ENCODE assay signal across 12 cellular contexts in the genomic region with DNA sequence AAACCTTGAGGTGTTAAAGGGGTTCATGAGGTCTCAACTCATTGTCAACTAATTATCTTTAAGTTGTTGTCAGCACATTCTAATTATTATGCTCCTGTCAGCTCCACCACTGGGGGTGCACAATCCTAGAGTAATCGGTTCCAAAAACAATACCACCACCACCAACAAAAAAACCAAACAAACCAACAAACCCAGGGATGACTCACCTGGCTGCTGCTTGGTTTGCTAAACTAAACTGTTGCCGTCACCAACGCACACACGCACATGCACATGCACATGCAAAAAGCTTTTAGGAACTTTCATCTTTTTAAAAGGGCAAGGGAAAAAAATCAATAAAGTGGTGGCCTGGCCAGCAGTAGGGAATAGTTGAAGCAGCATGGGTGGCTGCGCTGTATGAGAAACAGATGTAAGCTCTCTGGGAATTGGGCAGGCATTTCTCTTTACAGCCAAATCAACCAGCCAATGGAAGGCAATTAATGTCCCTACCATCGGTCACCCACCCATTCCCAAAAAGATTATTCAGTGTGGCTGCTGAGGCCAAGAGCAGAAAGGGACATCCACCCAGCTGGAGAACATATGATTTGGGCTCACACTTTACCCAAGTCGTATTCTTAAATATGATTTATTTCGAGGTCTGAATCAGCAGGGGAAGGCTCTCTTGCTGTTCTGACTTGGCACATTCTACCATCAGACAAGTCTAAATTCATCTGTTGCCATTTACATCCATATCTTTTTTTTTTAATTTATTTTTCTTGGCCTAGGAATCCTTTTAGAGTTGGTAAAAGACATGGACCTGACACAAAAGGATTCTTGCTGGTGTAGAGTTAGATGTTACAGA. TPM values are rescaled to one million over a fixed set of nuclear protein-coding genes. Genes with fewer than 3 reads are reported as not detected.
DNase-seq lines count a peak whose midpoint lies in the region; ATAC-seq and TF ChIP-seq lines count a peak whose summit lies in the region.
"Had no signal": no experiment of that assay in that cellular context is flagged by ENCODE, and none has a peak within 500 bp of the region (broad histone marks: within the 10 kb centered on the region; RNA-seq: fewer than 3 reads in every experiment).

No MANE protein-coding gene starts in this region.

- H3K4me1 ChIP-seq in HEK293 (ENCODE audit: control insufficient read depth, insufficient read depth, low read length) = peaks cover 33% of the 10 kb centered on the region

- POLR2A ChIA-PET in HEK293 (lab: Yijun Ruan, JAX) = no interaction called here

- intact Hi-C loops in cardiac septum (cut with DNase I) = no loop called here

- peak; percentile 67 for ATAC-seq in left lobe of liver
- ATAC-seq in HG02938 (IDR thresholded peaks at IDR 0.05; ENCODE audit: unreplicated experiment) = no peak
- ATAC-seq in stimulated activated effector memory CD8-positive, alpha-beta T cell treated with anti-CD3 and anti-CD28 coated beads, Interleukin-12 subunit alpha, Interleukin-12 subunit beta, amount 100 ng/mL, for 72 hours = no peak

- no peaks in the 10 kb centered on the region for H3K36me3 ChIP-seq in HEK293 (ENCODE audit: control insufficient read depth in 2 of 2, insufficient read depth in 1 of 2, low read length in 2 of 2)

- CTCF ChIA-PET in HEK293 (lab: Yijun Ruan, JAX) = interaction anchor here (0.9 to 1.5 kb wide), 4 partner anchors 8 to 26 kb away, joined by 3 to 6 read pairs (median 4); no protein-coding TSS in a partner anchor

- H3K4me1 Mint-ChIP-seq in stimulated activated effector memory CD8-positive, alpha-beta T cell treated with anti-CD3 and anti-CD28 coated beads, Interleukin-12 subunit alpha, Interleukin-12 subunit beta, amount 100 ng/mL, for 72 hours = no peaks in the 10 kb centered on the region

- no peaks in the 10 kb centered on the region for H3K9me3 Mint-ChIP-seq in stimulated activated effector memory CD8-positive, alpha-beta T cell treated with anti-CD3 and anti-CD28 coated beads, Interleukin-12 subunit alpha, Interleukin-12 subunit beta, amount 100 ng/mL, for 72 hours

- TF ChIP-seq CTCF in HEK293 (tag by site-specific recombination; IDR thresholded peaks at IDR 0.05) = peak; percentile 51; the same call in 1 of the 2 replicates

- no peaks in the 10 kb centered on the region for H3K9me3 ChIP-seq in HEK293 (ENCODE audit: control insufficient read depth, insufficient read depth, low read depth, low read length)

- H3K27ac Mint-ChIP-seq in stimulated activated effector memory CD8-positive, alpha-beta T cell treated with anti-CD3 and anti-CD28 coated beads, Interleukin-12 subunit alpha, Interleukin-12 subunit beta, amount 100 ng/mL, for 72 hours = no peak overlapping the region

- H3K36me3 Mint-ChIP-seq in stimulated activated effector memory CD8-positive, alpha-beta T cell treated with anti-CD3 and anti-CD28 coated beads, Interleukin-12 subunit alpha, Interleukin-12 subunit beta, amount 100 ng/mL, for 72 hours = no peaks in the 10 kb centered on the region

- H3K4me3 Mint-ChIP-seq in stimulated activated effector memory CD8-positive, alpha-beta T cell treated with anti-CD3 and anti-CD28 coated beads, Interleukin-12 subunit alpha, Interleukin-12 subunit beta, amount 100 ng/mL, for 72 hours = no peak overlapping the region

- DNase-seq in AG08395 (ENCODE audit: low spot score) (peak; percentile 57), amniotic stem cell (lab: John Stamatoyannopoulos, UW) (peak; percentile 35), left lobe of liver (ENCODE audit: low spot score) (no peak), cardiac septum (ENCODE audit: low spot score) (no peak), HK-2 (ENCODE audit: unreplicated experiment) (no peak)
- no peak for DNase-seq in stimulated activated effector memory CD8-positive, alpha-beta T cell treated with anti-CD3 and anti-CD28 coated beads, Interleukin-12 subunit alpha, Interleukin-12 subunit beta, amount 100 ng/mL, for 72 hours (ENCODE audit: low spot score in 2 of 2)
- DNase-seq: activated CD8-positive, alpha-beta memory T cell treated with anti-CD3 and anti-CD28 coated beads, Interleukin-2, amount 50 U/mL, for 48 hours; caudate nucleus; hippocampal formation; Kasumi-1 had no signal

- no peak overlapping the region; the same call in 1 of the 2 replicates for H3K27ac ChIP-seq in HEK293 (ENCODE audit: extremely low read depth, low read depth, low read length)

- H3K4me3 ChIP-seq in HEK293 (ENCODE audit: low read depth, low read length) = no peak overlapping the region

TF ChIP-seq in HEK293, 187 proteins besides CTCF, POLR2A, EP300 and RAD21 (continues in another document):
- no peak for TF ChIP-seq ZNF132 (tag by site-specific recombination; IDR thresholded peaks at IDR 0.05; ENCODE audit: borderline replicate concordance)
- TF ChIP-seq ZNF692 (tag by site-specific recombination; IDR thresholded peaks at IDR 0.05) = peak; percentile 99
- TF ChIP-seq HOXA7 (CRISPR knock-in tag; IDR thresholded peaks at IDR 0.05; ENCODE audit: borderline replicate concordance) = no peak
- peak; percentile 76 for TF ChIP-seq PRDM6 (tag by site-specific recombination; IDR thresholded peaks at IDR 0.05)
- TF ChIP-seq, protein P1, sequence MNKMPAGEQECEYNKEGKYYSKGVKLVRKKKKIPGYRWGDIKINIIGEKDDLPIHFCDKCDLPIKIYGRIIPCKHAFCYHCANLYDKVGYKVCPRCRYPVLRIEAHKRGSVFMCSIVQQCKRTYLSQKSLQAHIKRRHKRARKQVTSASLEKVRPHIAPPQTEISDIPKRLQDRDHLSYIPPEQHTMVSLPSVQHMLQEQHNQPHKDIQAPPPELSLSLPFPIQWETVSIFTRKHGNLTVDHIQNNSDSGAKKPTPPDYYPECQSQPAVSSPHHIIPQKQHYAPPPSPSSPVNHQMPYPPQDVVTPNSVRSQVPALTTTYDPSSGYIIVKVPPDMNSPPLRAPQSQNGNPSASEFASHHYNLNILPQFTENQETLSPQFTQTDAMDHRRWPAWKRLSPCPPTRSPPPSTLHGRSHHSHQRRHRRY (tag by site-specific recombination; IDR thresholded peaks at IDR 0.05) = no peak
- no peak for TF ChIP-seq ZNF302 (tag by site-specific recombination; IDR thresholded peaks at IDR 0.05; ENCODE audit: low read depth)
- TF ChIP-seq ZNF626 (tag by site-specific recombination; IDR thresholded peaks at IDR 0.05) = no peak
- TF ChIP-seq, protein P2, sequence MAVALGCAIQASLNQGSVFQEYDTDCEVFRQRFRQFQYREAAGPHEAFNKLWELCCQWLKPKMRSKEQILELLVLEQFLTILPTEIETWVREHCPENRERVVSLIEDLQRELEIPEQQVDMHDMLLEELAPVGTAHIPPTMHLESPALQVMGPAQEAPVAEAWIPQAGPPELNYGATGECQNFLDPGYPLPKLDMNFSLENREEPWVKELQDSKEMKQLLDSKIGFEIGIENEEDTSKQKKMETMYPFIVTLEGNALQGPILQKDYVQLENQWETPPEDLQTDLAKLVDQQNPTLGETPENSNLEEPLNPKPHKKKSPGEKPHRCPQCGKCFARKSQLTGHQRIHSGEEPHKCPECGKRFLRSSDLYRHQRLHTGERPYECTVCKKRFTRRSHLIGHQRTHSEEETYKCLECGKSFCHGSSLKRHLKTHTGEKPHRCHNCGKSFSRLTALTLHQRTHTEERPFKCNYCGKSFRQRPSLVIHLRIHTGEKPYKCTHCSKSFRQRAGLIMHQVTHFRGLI (tag by site-specific recombination; IDR thresholded peaks at IDR 0.05) = no peak; the same call in 1 of the 2 replicates
- TF ChIP-seq SETDB1 (IDR thresholded peaks at IDR 0.05; ENCODE audit: insufficient read length, low read length) = no peak
- TF ChIP-seq ZNF529 (tag by site-specific recombination; IDR thresholded peaks at IDR 0.05; ENCODE audit: insufficient replicate concordance) = no peak
- TF ChIP-seq ZNF629 (tag by site-specific recombination; IDR thresholded peaks at IDR 0.05) = peak; percentile 88
- TF ChIP-seq ZNF350 (tag by site-specific recombination; IDR thresholded peaks at IDR 0.05) = no peak
- no peak for TF ChIP-seq ZNF138 (tag by site-specific recombination; IDR thresholded peaks at IDR 0.05; ENCODE audit: borderline replicate concordance)
- no peak; the same call in 1 of the 2 replicates for TF ChIP-seq ZFP37 (tag by site-specific recombination; IDR thresholded peaks at IDR 0.05)
- TF ChIP-seq ZNF488 (tag by site-specific recombination; IDR thresholded peaks at IDR 0.05) = no peak

RNA-seq across cellular contexts. Expression of gene TMEM30B, which starts 20.0 kb away (rescaled TPM):
- total RNA-seq in left lobe of liver (10.5 TPM), cardiac septum (5.2 TPM)

Comparison
In these comparisons a context has a peak if more than half of its experiments do, and no peak if none do; other contexts are left out.
1. DNase-seq: peak in AG08395 (single experiment) and amniotic stem cell (single experiment); none in left lobe of liver (single experiment), cardiac septum (single experiment), stimulated activated effector memory CD8-positive, alpha-beta T cell treated with anti-CD3 and anti-CD28 coated beads, Interleukin-12 subunit alpha, Interleukin-12 subunit beta, amount 100 ng/mL, for 72 hours (0 of 2) and HK-2 (single experiment).